ENCODE assay signal across 17 cellular contexts in the genomic region with DNA sequence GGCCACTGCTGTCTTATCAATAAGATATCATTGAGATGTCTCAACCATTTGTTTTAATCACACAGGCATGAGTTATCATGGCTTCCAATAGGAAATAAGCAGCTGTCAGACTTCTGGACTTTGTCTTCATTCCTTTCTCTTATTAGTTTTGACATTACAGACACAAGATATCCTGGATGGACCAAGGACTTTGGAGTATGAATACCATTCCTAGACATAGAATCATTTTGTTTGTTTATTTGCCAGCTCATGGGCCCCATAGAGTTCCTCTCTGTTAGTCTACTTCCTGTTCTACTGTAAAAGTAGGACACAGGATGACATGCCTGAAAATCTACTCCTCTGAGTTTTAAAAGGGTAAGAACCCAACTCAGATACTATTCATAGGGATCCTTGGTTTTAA.
DNase-seq lines count a peak whose midpoint lies in the region; ATAC-seq, FAIRE-seq and TF ChIP-seq lines count a peak whose summit lies in the region.
"Had no signal": no experiment of that assay in that cellular context is flagged by ENCODE, and none has a peak within 500 bp of the region (broad histone marks: within the 10 kb centered on the region; RNA-seq: fewer than 3 reads in every experiment).

No MANE protein-coding gene starts in this region.

- TF ChIP-seq CTCF in bronchial epithelial cell (IDR thresholded peaks at IDR 0.05; ENCODE audit: insufficient read depth, low read length, severe bottlenecking) (no peak), foreskin keratinocyte (conservative IDR thresholded peaks at IDR 0.05) (no peak)

- no peaks in the 10 kb centered on the region for H3K4me1 ChIP-seq in foreskin keratinocyte
- H3K4me1 ChIP-seq: spleen had no signal

- DNase-seq in HS-5 (ENCODE audit: low read depth) (peak; percentile 9), bronchial epithelial cell (ENCODE audit: low read depth) (peak; percentile 85), foreskin keratinocyte (peak; percentile 6 to 8), smooth muscle cell of the brain vasculature (ENCODE audit: low read depth, low spot score) (peak; percentile 23), islet precursor cell (no peak), DMS153 (lab: John Stamatoyannopoulos, UW) (no peak), retina (no peak)
- DNase-seq: activated CD4-positive, CD25-positive, alpha-beta regulatory T cell; central memory CD4-positive, alpha-beta T cell; DMS 273 treated with DMSO at 0.1 percent for 48 hours; effector memory CD4-positive, alpha-beta T cell; foreskin melanocyte; NCI-H1436; NCI-H2171 treated with DMSO at 0.1 percent for 48 hours; NCI-H82; spleen; T-helper 9 cell had no signal

- ATAC-seq in foreskin keratinocyte: no peak

- H3K36me3 ChIP-seq in bronchial epithelial cell (ENCODE audit: control insufficient read depth, insufficient read depth, low read length): no peaks in the 10 kb centered on the region
- H3K36me3 ChIP-seq: spleen had no signal

- H3K27ac ChIP-seq in foreskin keratinocyte: no peak overlapping the region
- H3K27ac ChIP-seq: spleen had no signal

- H3K4me3 ChIP-seq in bronchial epithelial cell (ENCODE audit: low read depth, low read length): no peak overlapping the region
- H3K4me3 ChIP-seq: spleen had no signal

- H3K27me3 ChIP-seq in bronchial epithelial cell (ENCODE audit: control insufficient read depth, insufficient read depth, low read length) (no peaks in the 10 kb centered on the region), foreskin keratinocyte (no peaks in the 10 kb centered on the region)
- H3K27me3 ChIP-seq: spleen had no signal

- FAIRE-seq in bronchial epithelial cell (lab: Jason Lieb, UNC): no peak

Comparison
In these comparisons a context has a peak if more than half of its experiments do, and no peak if none do; other contexts are left out.
1. DNase-seq: peak in HS-5 (single experiment), bronchial epithelial cell (single experiment), foreskin keratinocyte (2 of 2) and smooth muscle cell of the brain vasculature (single experiment); none in islet precursor cell (single experiment), DMS153 (single experiment) and retina (single experiment).